In genomic region chr20:50122763-50123162, GRCh38 we compare ENCODE assay signal across 18 cellular contexts. TPM values are rescaled to one million over a fixed set of nuclear protein-coding genes. Genes with fewer than 3 reads are reported as not detected.
DNase-seq lines count a peak whose midpoint lies in the region; ATAC-seq, FAIRE-seq and TF ChIP-seq lines count a peak whose summit lies in the region.
"Had no signal": no experiment of that assay in that cellular context is flagged by ENCODE, and none has a peak within 500 bp of the region (broad histone marks: within the 10 kb centered on the region; RNA-seq: fewer than 3 reads in every experiment).

No MANE protein-coding gene starts in this region.

- no peaks in the 10 kb centered on the region for H3K9me3 Mint-ChIP-seq in activated CD4-positive, alpha-beta T cell treated with anti-CD3 and anti-CD28 coated beads, Interleukin-2, amount 10 ng/mL, durations not matched to agents 7 days and 5 days
- H3K9me3 Mint-ChIP-seq in MCF 10A (ENCODE audit: unreplicated experiment): no peaks in the 10 kb centered on the region
- H3K9me3 Mint-ChIP-seq: CD8-positive, alpha-beta T cell; H9 had no signal

- in situ Hi-C loops in GM12878 (cut with MboI): no loop called here

- peak overlapping the region; percentile 57 for H3K27ac Mint-ChIP-seq in activated CD4-positive, alpha-beta T cell treated with anti-CD3 and anti-CD28 coated beads, Interleukin-2, amount 10 ng/mL, durations not matched to agents 7 days and 5 days
- no peak overlapping the region for H3K27ac Mint-ChIP-seq in MCF 10A (ENCODE audit: low read depth, unreplicated experiment)
- H3K27ac Mint-ChIP-seq: CD8-positive, alpha-beta T cell had no signal

- ATAC-seq in GM12878 (no peak), left colon (no peak)
- ATAC-seq: CD8-positive, alpha-beta T cell had no signal

- H3K9ac ChIP-seq in GM12878 (ENCODE audit: control insufficient read depth, insufficient read depth, low read length) (no peak overlapping the region), liver (ENCODE audit: low read depth in 1 of 2, low read length in 2 of 2) (no peak overlapping the region)

- peaks cover 43% of the 10 kb centered on the region for H3K36me3 Mint-ChIP-seq in activated CD4-positive, alpha-beta T cell treated with anti-CD3 and anti-CD28 coated beads, Interleukin-2, amount 10 ng/mL, durations not matched to agents 7 days and 5 days (ENCODE audit: low read depth)
- peaks cover 57% of the 10 kb centered on the region for H3K36me3 Mint-ChIP-seq in MCF 10A (ENCODE audit: insufficient read depth, unreplicated experiment)

- TF ChIP-seq POLR2A in GM12878 (IDR thresholded peaks at IDR 0.05; ENCODE audit: low read depth, low read length): no peak

- TF ChIP-seq RAD21 in GM12878 (IDR thresholded peaks at IDR 0.05; ENCODE audit: insufficient read depth, low read depth, low read length): no peak
- no peak for TF ChIP-seq RAD21 in liver (IDR thresholded peaks at IDR 0.05)

- CTCF ChIA-PET in activated CD4-positive, alpha-beta T cell treated with anti-CD3 and anti-CD28 coated beads, Interleukin-2, amount 10 ng/mL, durations not matched to agents 7 days and 5 days (lab: Charles Lee): interaction anchor here (0.6 to 4.5 kb wide), 8 partner anchors 9 to 55 kb away, joined by 3 to 33 read pairs (median 4); partner anchors contain the start of gene PEDS1
- CTCF ChIA-PET in GM12878 (lab: Yijun Ruan, JAX) (interaction anchor here (0.6 to 9.8 kb wide), 9 partner anchors 11 to 1383 kb away, joined by 3 to 219 read pairs (median 4); partner anchors contain the start of gene PEDS1), MCF 10A (lab: Yijun Ruan, JAX) (interaction anchor here (0.6 to 20.7 kb wide), 6 partner anchors 11 to 1867 kb away, joined by 3 to 696 read pairs (median 80); partner anchors contain the start of genes PEDS1 and UBE2V1)

- no peak for DNase-seq in activated CD4-positive, alpha-beta T cell treated with anti-CD3 and anti-CD28 coated beads, Interleukin-2, amount 10 ng/mL, durations not matched to agents 7 days and 5 days
- no peak for DNase-seq in activated CD4-positive, alpha-beta T cell treated with anti-CD3 and anti-CD28 coated beads for 48 hours
- DNase-seq in GM12878 (ENCODE audit: low read depth, low spot score): no peak
- DNase-seq in hepatic stellate cell (ENCODE audit: low spot score): no peak
- DNase-seq in left colon: no peak
- no peak for DNase-seq in activated T-cell treated with anti-CD3 and anti-CD28 coated beads for 4 hours
- DNase-seq in MCF 10A (ENCODE audit: unreplicated experiment): no peak
- DNase-seq: CD8-positive, alpha-beta T cell; COR-L47; DND-41; GDM1; GOT3; H9 had no signal

- no peak overlapping the region for H3K4me2 ChIP-seq in GM12878 (ENCODE audit: control insufficient read depth, insufficient read depth)

- SMC1A ChIA-PET in GM12878 (lab: Charles Lee; ENCODE audit: uncharacterized antibody, unreplicated experiment): interaction anchor here (1.0 to 4.7 kb wide), 5 partner anchors 9 to 45 kb away, joined by 3 to 70 read pairs (median 5); no protein-coding TSS in a partner anchor

- WGBS in GM12878 (ENCODE audit: insufficient coverage, insufficient replicate concordance, low lambda C conversion rate, missing lambda C conversion rate): 98% methylated on average over 4 of the region's 4 CpGs
- WGBS in liver: 77% methylated on average over 4 of the region's 4 CpGs

- no peak overlapping the region for H2AFZ ChIP-seq in GM12878 (ENCODE audit: control insufficient read depth, low read depth, low read length)

- intact Hi-C loops in GM12878 (cut with micrococcal nuclease; ENCODE audit: unreplicated experiment) (no loop called here), left colon (cut with DNase I, micrococcal nuclease) (loop anchor here in 1 of 2 donors (2.0 kb wide), 1 partner anchor 46 kb away; no protein-coding TSS in a partner anchor), MCF 10A (cut with micrococcal nuclease) (no loop called here)

- BruUV-seq in GM12878 (replicated peaks; lab: Mats Ljungman, UMichigan): no TSS peak
- BruUV-seq in MCF 10A (replicated peaks; lab: Mats Ljungman, UMichigan): no TSS peak

- H3K4me3 ChIP-seq in GM12878: no peak overlapping the region
- no peak overlapping the region for H3K4me3 ChIP-seq in liver (ENCODE audit: low read depth in 1 of 3, low read length in 3 of 3)

- no peak overlapping the region for H3K27ac ChIP-seq in GM12878 (ENCODE audit: control insufficient read depth, insufficient read depth)
- peak overlapping the region; percentile 65 to 85 for H3K27ac ChIP-seq in liver (ENCODE audit: low read depth in 1 of 2, low read length in 2 of 2)
- H3K27ac ChIP-seq: 22Rv1, HL-60 had no signal

- FAIRE-seq in GM12878 (lab: Jason Lieb, UNC): no peak
- FAIRE-seq: GM19239 had no signal

- no peaks in the 10 kb centered on the region for H4K20me1 ChIP-seq in GM12878 (ENCODE audit: control insufficient read depth, insufficient read depth)

- RAD21 ChIA-PET in GM12878 (lab: Charles Lee; ENCODE audit: unreplicated experiment): interaction anchor here (1.1 to 1.4 kb wide), 2 partner anchors 37 to 46 kb away, joined by 3 to 4 read pairs; no protein-coding TSS in a partner anchor

- no peak for TF ChIP-seq EP300 in GM12878 (IDR thresholded peaks at IDR 0.05; ENCODE audit: borderline replicate concordance in 1 of 2, control insufficient read depth in 1 of 2, low read depth in 2 of 2, low read length in 2 of 2)

- H3K4me1 ChIP-seq in GM12878 (ENCODE audit: control insufficient read depth, insufficient read depth, low read length) (no peaks in the 10 kb centered on the region; the same call in 1 of the 2 replicates), liver (ENCODE audit: control insufficient read depth in 4 of 4, insufficient read depth in 4 of 4, low read length in 3 of 4) (peaks cover 9 to 50% (median 33%) of the 10 kb centered on the region in 4 donors)

- H3K4me1 Mint-ChIP-seq in activated CD4-positive, alpha-beta T cell treated with anti-CD3 and anti-CD28 coated beads, Interleukin-2, amount 10 ng/mL, durations not matched to agents 7 days and 5 days: peaks cover 9% of the 10 kb centered on the region
- peaks cover 11% of the 10 kb centered on the region for H3K4me1 Mint-ChIP-seq in MCF 10A (ENCODE audit: insufficient read depth, unreplicated experiment)

- H3K9me3 ChIP-seq in GM12878 (replicated peaks; ENCODE audit: control insufficient read depth, insufficient read depth, low read length) (no peaks in the 10 kb centered on the region), liver (ENCODE audit: control insufficient read depth in 4 of 4, low read length in 3 of 4) (no peaks in the 10 kb centered on the region)

- no peak overlapping the region for H3K4me3 Mint-ChIP-seq in activated CD4-positive, alpha-beta T cell treated with anti-CD3 and anti-CD28 coated beads, Interleukin-2, amount 10 ng/mL, durations not matched to agents 7 days and 5 days
- H3K4me3 Mint-ChIP-seq in MCF 10A (ENCODE audit: unreplicated experiment): no peak overlapping the region
- H3K4me3 Mint-ChIP-seq: CD14-positive monocyte; CD8-positive, alpha-beta T cell; H9 had no signal

- no peaks in the 10 kb centered on the region for H3K27me3 Mint-ChIP-seq in activated CD4-positive, alpha-beta T cell treated with anti-CD3 and anti-CD28 coated beads, Interleukin-2, amount 10 ng/mL, durations not matched to agents 7 days and 5 days
- H3K27me3 Mint-ChIP-seq in MCF 10A (ENCODE audit: insufficient read depth, unreplicated experiment): no peaks in the 10 kb centered on the region

- H3K36me3 ChIP-seq in GM12878 (ENCODE audit: control insufficient read depth in 2 of 2, insufficient read depth in 2 of 2, low read length in 1 of 2) (peaks cover 11 to 16% of the 10 kb centered on the region in 2 experiments), liver (ENCODE audit: control insufficient read depth in 4 of 4, insufficient read depth in 3 of 4, low read depth in 1 of 4, low read length in 3 of 4) (peaks cover 3 to 6% (median 5%) of the 10 kb centered on the region in 4 donors)

- TF ChIP-seq CTCF in GM12878 (IDR thresholded peaks at IDR 0.05 in 2 of 3, conservative IDR thresholded peaks at IDR 0.05 in 1 of 3; ENCODE audit: control insufficient read depth in 2 of 3, extremely low read depth in 1 of 3, insufficient read depth in 1 of 3, low read depth in 3 of 3, low read length in 3 of 3) (no peak), liver (IDR thresholded peaks at IDR 0.05; ENCODE audit: low read depth, low read length, missing input control) (no peak), MCF 10A (IDR thresholded peaks at IDR 0.05; ENCODE audit: unreplicated experiment) (no peak)

- no peaks in the 10 kb centered on the region for H3K27me3 ChIP-seq in GM12878 (replicated peaks in 1 of 2; ENCODE audit: control insufficient read depth in 2 of 2, insufficient read depth in 2 of 2, low read length in 1 of 2)
- no peaks in the 10 kb centered on the region for H3K27me3 ChIP-seq in liver (ENCODE audit: control insufficient read depth in 4 of 4, insufficient read depth in 4 of 4, low read length in 3 of 4)

- H3K79me2 ChIP-seq in GM12878 (ENCODE audit: control insufficient read depth, insufficient read depth, low read length): no peaks in the 10 kb centered on the region

- POLR2A ChIA-PET in activated CD4-positive, alpha-beta T cell treated with anti-CD3 and anti-CD28 coated beads, Interleukin-2, amount 10 ng/mL, durations not matched to agents 7 days and 5 days (lab: Charles Lee): no interaction called here
- POLR2A ChIA-PET in GM12878 (lab: Charles Lee) (no interaction called here), MCF 10A (lab: Yijun Ruan, JAX) (interaction anchor here (1.0 to 6.2 kb wide), 11 partner anchors 9 to 48 kb away, joined by 3 to 113 read pairs (median 13); partner anchors contain the start of genes PEDS1 and UBE2V1)

RNA-seq across cellular contexts. Expression of gene UBE2V1, which starts 9.8 kb away (rescaled TPM):
- total RNA-seq in activated CD4-positive, alpha-beta T cell treated with anti-CD3 and anti-CD28 coated beads, Interleukin-2, amount 10 ng/mL, durations not matched to agents 7 days and 5 days: 100 to 1,000 TPM; 111 to 144 TPM
- 310 and 312 TPM in 2 replicates for total RNA-seq in GM12878 (2013; cell fraction: nucleolus; rRNA removed)
- total RNA-seq in GM12878 (2014; rRNA removed) (51.8 and 57.8 TPM in 2 replicates), GM12878 (2014; rRNA removed; fragmentation: Illumina TruSeq; extraction: Trizol) (87.4 and 90.5 TPM in 2 replicates), GM12878 (2021) (102 and 104 TPM in 2 replicates), liver (10 to 100 TPM; 27.9 to 29.7 TPM), left colon (100 to 1,000 TPM in 1 of 2 donors, 10 to 100 TPM in 1; 70.8 to 106 TPM), MCF 10A (2022) (99.5 and 110 TPM in 2 replicates)
- 80.2 TPM for polyA plus RNA-seq in GM12878 (2011; ENCODE audit: low read depth)
- polyA plus RNA-seq in GM12878 (2011; rRNA removed) (110 and 131 TPM in 2 replicates), GM12878 (2014; fragmentation: Illumina TruSeq; extraction: Trizol) (219 and 257 TPM in 2 replicates), GM12878 (2014; fragmentation: Nextera tagmentation; extraction: Ambion mirVana) (100 to 1,000 TPM; 151 to 215 TPM), GM12878 (2014; rRNA removed) (109 and 131 TPM in 2 replicates), GM12878 (2016; fragmentation: Nextera tagmentation; extraction: Ambion mirVana) (100 to 1,000 TPM; 181 to 188 TPM), liver (10 to 100 TPM; 38.8 to 53.0 TPM)
- 88.2 and 104 TPM in 2 replicates for polyA plus RNA-seq in GM12878 (2011; cell fraction: cytosol; rRNA removed)
- polyA plus RNA-seq in GM12878 (2011; cell fraction: nucleus; rRNA removed): 79.4 and 82.7 TPM in 2 replicates
- 116 and 119 TPM in 2 replicates for polyA plus RNA-seq in GM12878 (2012)
- polyA minus RNA-seq in GM12878 (2011; rRNA and poly(A)+ RNA removed): 86.5 and 87.4 TPM in 2 replicates
- 32.2 and 38.4 TPM in 2 replicates for polyA minus RNA-seq in GM12878 (2011; cell fraction: cytosol; rRNA and poly(A)+ RNA removed)
- polyA minus RNA-seq in GM12878 (2011; cell fraction: nucleus; rRNA and poly(A)+ RNA removed): 50.2 and 71.6 TPM in 2 replicates

RNA-seq across cellular contexts. Expression of gene PEDS1, which starts 30.8 kb away (rescaled TPM):
- 10 to 100 TPM; 27.9 to 31.3 TPM for total RNA-seq in activated CD4-positive, alpha-beta T cell treated with anti-CD3 and anti-CD28 coated beads, Interleukin-2, amount 10 ng/mL, durations not matched to agents 7 days and 5 days
- 8.1 and 8.4 TPM in 2 replicates for total RNA-seq in GM12878 (2013; cell fraction: nucleolus; rRNA removed)
- total RNA-seq in GM12878 (2014; rRNA removed) (24.2 and 24.5 TPM in 2 replicates), GM12878 (2014; rRNA removed; fragmentation: Illumina TruSeq; extraction: Trizol) (12.1 and 12.2 TPM in 2 replicates), GM12878 (2021) (15.1 and 15.4 TPM in 2 replicates), liver (1 to 10 TPM; 4.8 to 6.5 TPM), left colon (10 to 100 TPM; 21.4 to 29.6 TPM), MCF 10A (2022) (26.0 and 30.5 TPM in 2 replicates)
- polyA plus RNA-seq in GM12878 (2011; ENCODE audit: low read depth): 5.8 TPM
- polyA plus RNA-seq in GM12878 (2011; rRNA removed) (5.2 and 15.9 TPM in 2 replicates), GM12878 (2014; fragmentation: Illumina TruSeq; extraction: Trizol) (9.9 and 17.8 TPM in 2 replicates), GM12878 (2014; fragmentation: Nextera tagmentation; extraction: Ambion mirVana) (1 to 10 TPM; 1.7 to 4.3 TPM), GM12878 (2014; rRNA removed) (25.6 and 26.1 TPM in 2 replicates), GM12878 (2016; fragmentation: Nextera tagmentation; extraction: Ambion mirVana) (10 to 100 TPM; 19.7 to 20.9 TPM), liver (10 to 100 TPM; 10.7 to 19.3 TPM)
- 21.9 and 24.8 TPM in 2 replicates for polyA plus RNA-seq in GM12878 (2011; cell fraction: cytosol; rRNA removed)
- polyA plus RNA-seq in GM12878 (2011; cell fraction: nucleus; rRNA removed): 11.9 and 13.4 TPM in 2 replicates
- polyA plus RNA-seq in GM12878 (2012): 10.5 and 11.6 TPM in 2 replicates
- polyA minus RNA-seq in GM12878 (2011; rRNA and poly(A)+ RNA removed): 28.9 and 31.5 TPM in 2 replicates
- polyA minus RNA-seq in GM12878 (2011; cell fraction: cytosol; rRNA and poly(A)+ RNA removed): 11.8 and 15.8 TPM in 2 replicates
- polyA minus RNA-seq in GM12878 (2011; cell fraction: nucleus; rRNA and poly(A)+ RNA removed): 2.1 and 4.2 TPM in 2 replicates
